Comparison of ENCODE assay signal across 19 cellular contexts in the genomic region with DNA sequence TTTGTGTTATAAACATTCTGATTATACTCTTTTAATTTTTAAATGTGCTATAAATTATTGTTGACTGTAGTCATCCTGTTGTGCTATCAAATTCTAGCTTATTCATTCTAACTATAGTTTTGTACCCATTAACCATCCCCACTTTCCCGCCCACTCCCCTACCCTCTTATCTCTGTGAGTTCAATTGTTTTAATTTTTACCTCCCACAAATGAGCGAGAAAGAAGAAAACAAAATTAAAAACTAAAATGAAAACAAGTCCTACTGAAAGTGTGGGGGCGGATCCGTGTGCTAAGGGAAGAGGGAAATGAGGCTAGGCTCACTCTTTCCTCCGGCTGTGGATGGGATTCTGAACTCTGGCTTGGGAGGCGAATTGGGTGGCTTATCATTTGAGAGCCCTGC. TPM values are rescaled to one million over a fixed set of nuclear protein-coding genes. Genes with fewer than 3 reads are reported as not detected.
DNase-seq lines count a peak whose midpoint lies in the region; ATAC-seq lines count a peak whose summit lies in the region.
"Had no signal": no experiment of that assay in that cellular context is flagged by ENCODE, and none has a peak within 500 bp of the region (broad histone marks: within the 10 kb centered on the region; RNA-seq: fewer than 3 reads in every experiment).

No MANE protein-coding gene starts in this region.

- no peak for DNase-seq in activated CD4-positive, alpha-beta T cell treated with anti-CD3 and anti-CD28 coated beads, Interleukin-2, amount 10 ng/mL, durations not matched to agents 24 days and 14 days
- DNase-seq in activated CD4-positive, alpha-beta T cell treated with anti-CD3 and anti-CD28 coated beads for 1 hour, result no peak
- DNase-seq in activated naive CD8-positive, alpha-beta T cell treated with anti-CD3 and anti-CD28 coated beads, Interleukin-2, amount 50 U/mL, for 24 hours, result no peak
- DNase-seq in activated CD4-positive, alpha-beta memory T cell treated with anti-CD3 and anti-CD28 coated beads for 36 hours, result no peak
- no peak for DNase-seq in naive thymus-derived CD8-positive, alpha-beta T cell
- DNase-seq in SKM-1 (lab: John Stamatoyannopoulos, UW; ENCODE audit: unreplicated experiment), result no peak
- DNase-seq: C1 segment of cervical spinal cord, EL, NCI-H1436, NCI-H2029 treated with DMSO at 0.1 percent for 48 hours, NCI-H2171 treated with DMSO at 0.1 percent for 48 hours, NCI-H446 treated with DMSO at 0.1 percent for 48 hours, OCI-M1, RPMI8226 had no signal

- no peaks in the 10 kb centered on the region for H3K36me3 Mint-ChIP-seq in activated CD4-positive, alpha-beta T cell treated with anti-CD3 and anti-CD28 coated beads, Interleukin-2, amount 10 ng/mL, durations not matched to agents 24 days and 14 days (ENCODE audit: low read depth)
- H3K36me3 Mint-ChIP-seq in activated naive CD8-positive, alpha-beta T cell, result peaks cover 5% of the 10 kb centered on the region
- H3K36me3 Mint-ChIP-seq in activated naive CD8-positive, alpha-beta T cell treated with anti-CD3 and anti-CD28 coated beads, Interleukin-2, amount 50 U/mL, for 24 hours (ENCODE audit: low read depth), result no peaks in the 10 kb centered on the region
- H3K36me3 Mint-ChIP-seq in activated CD4-positive, alpha-beta memory T cell treated with anti-CD3 and anti-CD28 coated beads for 36 hours, result peaks cover 12% of the 10 kb centered on the region
- H3K36me3 Mint-ChIP-seq in naive thymus-derived CD8-positive, alpha-beta T cell, result peaks cover 0 to 7% (median 6%) of the 10 kb centered on the region in 3 donors

- intact Hi-C loops in activated CD4-positive, alpha-beta T cell treated with anti-CD3 and anti-CD28 coated beads, Interleukin-2, amount 10 ng/mL, durations not matched to agents 24 days and 14 days (cut with micrococcal nuclease), result no loop called here
- intact Hi-C loops in activated CD4-positive, alpha-beta memory T cell treated with anti-CD3 and anti-CD28 coated beads for 36 hours (cut with micrococcal nuclease), result no loop called here

- H3K9me3 Mint-ChIP-seq in activated CD4-positive, alpha-beta T cell treated with anti-CD3 and anti-CD28 coated beads, Interleukin-2, amount 10 ng/mL, durations not matched to agents 24 days and 14 days, result no peaks in the 10 kb centered on the region
- H3K9me3 Mint-ChIP-seq in activated naive CD8-positive, alpha-beta T cell (ENCODE audit: low read depth), result no peaks in the 10 kb centered on the region
- H3K9me3 Mint-ChIP-seq in activated naive CD8-positive, alpha-beta T cell treated with anti-CD3 and anti-CD28 coated beads, Interleukin-2, amount 50 U/mL, for 24 hours, result no peaks in the 10 kb centered on the region
- no peaks in the 10 kb centered on the region for H3K9me3 Mint-ChIP-seq in activated CD4-positive, alpha-beta memory T cell treated with anti-CD3 and anti-CD28 coated beads for 36 hours
- no peaks in the 10 kb centered on the region for H3K9me3 Mint-ChIP-seq in naive thymus-derived CD8-positive, alpha-beta T cell

- peak overlapping the region; percentile 77 for H3K27ac Mint-ChIP-seq in activated CD4-positive, alpha-beta T cell treated with anti-CD3 and anti-CD28 coated beads, Interleukin-2, amount 10 ng/mL, durations not matched to agents 24 days and 14 days
- peak overlapping the region; percentile 73 for H3K27ac Mint-ChIP-seq in activated naive CD8-positive, alpha-beta T cell
- H3K27ac Mint-ChIP-seq in activated naive CD8-positive, alpha-beta T cell treated with anti-CD3 and anti-CD28 coated beads, Interleukin-2, amount 50 U/mL, for 24 hours, result no peak overlapping the region
- H3K27ac Mint-ChIP-seq in activated CD4-positive, alpha-beta memory T cell treated with anti-CD3 and anti-CD28 coated beads for 36 hours, result peak overlapping the region; percentile 77
- H3K27ac Mint-ChIP-seq in naive thymus-derived CD8-positive, alpha-beta T cell, result peak overlapping the region; percentile 52 to 100 (median 98)

- POLR2A ChIA-PET in activated CD4-positive, alpha-beta memory T cell treated with anti-CD3 and anti-CD28 coated beads for 36 hours (lab: Charles Lee), result no interaction called here
- POLR2A ChIA-PET in naive thymus-derived CD8-positive, alpha-beta T cell (lab: Charles Lee), result no interaction called here

- peaks cover 60% of the 10 kb centered on the region for H3K4me1 Mint-ChIP-seq in activated CD4-positive, alpha-beta T cell treated with anti-CD3 and anti-CD28 coated beads, Interleukin-2, amount 10 ng/mL, durations not matched to agents 24 days and 14 days
- H3K4me1 Mint-ChIP-seq in activated naive CD8-positive, alpha-beta T cell (ENCODE audit: low read depth), result peaks cover 93% of the 10 kb centered on the region
- H3K4me1 Mint-ChIP-seq in activated naive CD8-positive, alpha-beta T cell treated with anti-CD3 and anti-CD28 coated beads, Interleukin-2, amount 50 U/mL, for 24 hours, result peaks cover 84% of the 10 kb centered on the region
- peaks cover 92% of the 10 kb centered on the region for H3K4me1 Mint-ChIP-seq in activated CD4-positive, alpha-beta memory T cell treated with anti-CD3 and anti-CD28 coated beads for 36 hours (ENCODE audit: low read depth)
- peaks cover 58 to 93% (median 88%) of the 10 kb centered on the region in 4 donors for H3K4me1 Mint-ChIP-seq in naive thymus-derived CD8-positive, alpha-beta T cell

- no peak overlapping the region for H3K4me3 Mint-ChIP-seq in activated CD4-positive, alpha-beta T cell treated with anti-CD3 and anti-CD28 coated beads, Interleukin-2, amount 10 ng/mL, durations not matched to agents 24 days and 14 days
- H3K4me3 Mint-ChIP-seq in activated naive CD8-positive, alpha-beta T cell, result no peak overlapping the region
- H3K4me3 Mint-ChIP-seq in activated naive CD8-positive, alpha-beta T cell treated with anti-CD3 and anti-CD28 coated beads, Interleukin-2, amount 50 U/mL, for 24 hours, result no peak overlapping the region
- peak overlapping the region; percentile 33 for H3K4me3 Mint-ChIP-seq in activated CD4-positive, alpha-beta memory T cell treated with anti-CD3 and anti-CD28 coated beads for 36 hours
- H3K4me3 Mint-ChIP-seq in naive thymus-derived CD8-positive, alpha-beta T cell, result peak overlapping the region in 2 of 10 donors; percentile 37 to 39

- no peaks in the 10 kb centered on the region for H3K27me3 Mint-ChIP-seq in activated CD4-positive, alpha-beta T cell treated with anti-CD3 and anti-CD28 coated beads, Interleukin-2, amount 10 ng/mL, durations not matched to agents 24 days and 14 days
- no peaks in the 10 kb centered on the region for H3K27me3 Mint-ChIP-seq in activated naive CD8-positive, alpha-beta T cell
- no peaks in the 10 kb centered on the region for H3K27me3 Mint-ChIP-seq in activated naive CD8-positive, alpha-beta T cell treated with anti-CD3 and anti-CD28 coated beads, Interleukin-2, amount 50 U/mL, for 24 hours
- H3K27me3 Mint-ChIP-seq in activated CD4-positive, alpha-beta memory T cell treated with anti-CD3 and anti-CD28 coated beads for 36 hours, result no peaks in the 10 kb centered on the region
- no peaks in the 10 kb centered on the region for H3K27me3 Mint-ChIP-seq in naive thymus-derived CD8-positive, alpha-beta T cell

- no peak for ATAC-seq in activated naive CD8-positive, alpha-beta T cell treated with anti-CD3 and anti-CD28 coated beads, Interleukin-2, amount 50 U/mL, for 24 hours
- no peak for ATAC-seq in naive thymus-derived CD8-positive, alpha-beta T cell
- ATAC-seq in HG03432 (IDR thresholded peaks at IDR 0.05; ENCODE audit: unreplicated experiment), result no peak
- ATAC-seq: A549 had no signal

- CTCF ChIA-PET in activated CD4-positive, alpha-beta memory T cell treated with anti-CD3 and anti-CD28 coated beads for 36 hours (lab: Charles Lee), result interaction anchor here (0.8 to 3.4 kb wide), 3 partner anchors 10 to 69 kb away, joined by 3 to 12 read pairs (median 3); no protein-coding TSS in a partner anchor

RNA-seq across cellular contexts. Expression of a gene that starts 6.6 kb away (rescaled TPM):
- 3.1 and 3.4 TPM in 2 replicates for total RNA-seq in activated CD4-positive, alpha-beta T cell treated with anti-CD3 and anti-CD28 coated beads, Interleukin-2, amount 10 ng/mL, durations not matched to agents 24 days and 14 days
- total RNA-seq in activated CD4-positive, alpha-beta memory T cell treated with anti-CD3 and anti-CD28 coated beads for 36 hours, result 1 to 10 TPM; 7.6 to 9.4 TPM
- total RNA-seq in naive thymus-derived CD8-positive, alpha-beta T cell, result 10 to 100 TPM; 28.0 to 29.9 TPM
- polyA plus RNA-seq in naive thymus-derived CD8-positive, alpha-beta T cell, result 1 to 10 TPM; 5.5 to 6.2 (median 5.9) TPM
- total RNA-seq: H4, M059J had no signal
- polyA plus RNA-seq: A549 had no signal
